Comparison of ENCODE assay signal across 17 cellular contexts in genomic region chr11:7515544-7515943, GRCh38. TPM values are rescaled to one million over a fixed set of nuclear protein-coding genes. Genes with fewer than 3 reads are reported as not detected.
A peak's percentile ranks its signal among the peaks of the same experiment; 100 is the strongest.
DNase-seq lines count a peak whose midpoint lies in the region; ATAC-seq, FAIRE-seq and TF ChIP-seq lines count a peak whose summit lies in the region.
"Had no signal": no experiment of that assay in that cellular context is flagged by ENCODE, and none has a peak within 500 bp of the region (broad histone marks: within the 10 kb centered on the region; RNA-seq: fewer than 3 reads in every experiment).

No MANE protein-coding gene starts in this region.

- peaks cover 0 to 13% (median 9%) of the 10 kb centered on the region in 7 donors for H3K27me3 ChIP-seq in spleen (replicated peaks in 1 of 7)

- no peak for DNase-seq in CD14-positive monocyte (ENCODE audit: low spot score)
- DNase-seq in GM19239 (ENCODE audit: insufficient read length, low spot score): no peak
- no peak for DNase-seq in activated naive CD8-positive, alpha-beta T cell treated with anti-CD3 and anti-CD28 coated beads, Interleukin-2, amount 50 U/mL, for 24 hours
- DNase-seq in natural killer cell: no peak
- no peak for DNase-seq in NCI-H2196 treated with DMSO at 0.1 percent for 48 hours (lab: John Stamatoyannopoulos, UW; ENCODE audit: unreplicated experiment)
- DNase-seq in spleen: no peak
- DNase-seq: activated CD4-positive, alpha-beta T cell treated with anti-CD3 and anti-CD28 coated beads for 36 hours; activated T-cell treated with anti-CD3 and anti-CD28 coated beads, Interleukin-2, amount 50 U/mL, for 1 hour; HFFc6; NCI-H1694; NCI-H510A treated with DMSO at 0.1 percent for 48 hours; nucleus accumbens had no signal

- TF ChIP-seq POLR2A in spleen (IDR thresholded peaks at IDR 0.05): no peak

- H3K36me3 ChIP-seq in spleen: no peaks in the 10 kb centered on the region

- H3K9me3 Mint-ChIP-seq in CD14-positive monocyte: peaks cover 0 to 8% (median 0%) of the 10 kb centered on the region in 7 donors
- H3K9me3 Mint-ChIP-seq in activated naive CD8-positive, alpha-beta T cell treated with anti-CD3 and anti-CD28 coated beads, Interleukin-2, amount 50 U/mL, for 24 hours: no peaks in the 10 kb centered on the region
- no peaks in the 10 kb centered on the region for H3K9me3 Mint-ChIP-seq in natural killer cell
- H3K9me3 Mint-ChIP-seq: HFFc6 had no signal

- H3K36me3 Mint-ChIP-seq in CD14-positive monocyte: peaks cover 11 to 34% of the 10 kb centered on the region in 2 donors
- peaks cover 3% of the 10 kb centered on the region for H3K36me3 Mint-ChIP-seq in activated naive CD8-positive, alpha-beta T cell treated with anti-CD3 and anti-CD28 coated beads, Interleukin-2, amount 50 U/mL, for 24 hours (ENCODE audit: low read depth)
- H3K36me3 Mint-ChIP-seq in natural killer cell: no peaks in the 10 kb centered on the region

- H3K4me3 Mint-ChIP-seq in CD14-positive monocyte: peak overlapping the region; percentile 58 to 75
- H3K4me3 Mint-ChIP-seq in activated naive CD8-positive, alpha-beta T cell treated with anti-CD3 and anti-CD28 coated beads, Interleukin-2, amount 50 U/mL, for 24 hours: peak overlapping the region; percentile 89
- H3K4me3 Mint-ChIP-seq in natural killer cell: peak overlapping the region; percentile 13

- H3K27me3 Mint-ChIP-seq in CD14-positive monocyte (ENCODE audit: low read depth in 3 of 3) (peaks cover 0 to 9% (median 6%) of the 10 kb centered on the region in 3 donors), natural killer cell (ENCODE audit: low read depth in 2 of 2) (no peaks in the 10 kb centered on the region)
- H3K27me3 Mint-ChIP-seq in activated naive CD8-positive, alpha-beta T cell treated with anti-CD3 and anti-CD28 coated beads, Interleukin-2, amount 50 U/mL, for 24 hours: peaks cover 3% of the 10 kb centered on the region

- intact Hi-C loops in CD14-positive monocyte (cut with micrococcal nuclease) (loop anchor here (10.0 kb wide), 3 partner anchors 59 to 79 kb away; no protein-coding TSS in a partner anchor), natural killer cell (cut with micrococcal nuclease) (loop anchor here (10.0 kb wide), 1 partner anchor 469 kb away; the partner anchor contains the start of gene EIF3F), spleen (cut with DNase I; ENCODE audit: low total_unique reads) (no loop called here)

- peak overlapping the region in 1 of 8 donors; percentile 87 for H3K4me3 ChIP-seq in spleen

- peaks cover 60% of the 10 kb centered on the region for H3K4me1 Mint-ChIP-seq in CD14-positive monocyte
- H3K4me1 Mint-ChIP-seq in activated naive CD8-positive, alpha-beta T cell treated with anti-CD3 and anti-CD28 coated beads, Interleukin-2, amount 50 U/mL, for 24 hours: peaks cover 56% of the 10 kb centered on the region
- H3K4me1 Mint-ChIP-seq in natural killer cell: peaks cover 12 to 48% of the 10 kb centered on the region in 2 donors

- peak overlapping the region in 2 of 8 donors; percentile 25 to 94 for H3K27ac ChIP-seq in spleen
- H3K27ac ChIP-seq: KMS-11 had no signal

- no peaks in the 10 kb centered on the region for H3K9me3 ChIP-seq in spleen

- H3K27ac Mint-ChIP-seq in CD14-positive monocyte (peak overlapping the region in 1 of 7 donors; percentile 3), natural killer cell (no peak overlapping the region)
- H3K27ac Mint-ChIP-seq in activated naive CD8-positive, alpha-beta T cell treated with anti-CD3 and anti-CD28 coated beads, Interleukin-2, amount 50 U/mL, for 24 hours: no peak overlapping the region
- H3K27ac Mint-ChIP-seq: HFFc6 had no signal

- peak; percentile 11 for FAIRE-seq in GM19239 (lab: Jason Lieb, UNC)

- peaks cover 22 to 76% (median 49%) of the 10 kb centered on the region in 6 donors for H3K4me1 ChIP-seq in spleen

- TF ChIP-seq CTCF in CD14-positive monocyte (IDR thresholded peaks at IDR 0.05) (no peak), natural killer cell (IDR thresholded peaks at IDR 0.05) (no peak), spleen (IDR thresholded peaks at IDR 0.05 in 8 of 11, conservative IDR thresholded peaks at IDR 0.05 in 3 of 11) (no peak)

- ATAC-seq in activated naive CD8-positive, alpha-beta T cell treated with anti-CD3 and anti-CD28 coated beads, Interleukin-2, amount 50 U/mL, for 24 hours: no peak
- ATAC-seq in natural killer cell: no peak
- no peak for ATAC-seq in HG03159 (IDR thresholded peaks at IDR 0.05; ENCODE audit: unreplicated experiment)
- no peak for ATAC-seq in GM21723 (IDR thresholded peaks at IDR 0.05; ENCODE audit: unreplicated experiment)
- ATAC-seq: activated CD4-positive, alpha-beta T cell treated with anti-CD3 and anti-CD28 coated beads for 36 hours had no signal

RNA-seq across cellular contexts. Expression of gene PPFIBP2, which starts 1.7 kb away (rescaled TPM):
- polyA plus RNA-seq in CD14-positive monocyte (1 to 10 TPM; 5.9 to 8.6 TPM), spleen (10 to 100 TPM; 17.2 to 25.0 (median 18.1) TPM)
- total RNA-seq in natural killer cell (10 to 100 TPM; 15.1 to 23.7 (median 23.1) TPM), spleen (10 to 100 TPM; 28.2 to 75.1 (median 41.4) TPM)

RNA-seq across cellular contexts. Expression of gene OLFML1, which starts 30.2 kb away (rescaled TPM):
- under 1 TPM; 0.11 to 0.17 TPM for polyA plus RNA-seq in CD14-positive monocyte
- not detected for total RNA-seq in natural killer cell
- total RNA-seq in spleen: 10 to 100 TPM in 5 of 7 donors, 1 to 10 TPM in 2; 2.6 to 23.8 (median 10.7) TPM
- 1 to 10 TPM; 2.6 to 3.1 (median 2.7) TPM for polyA plus RNA-seq in spleen
- total RNA-seq: activated CD4-positive, alpha-beta T cell treated with anti-CD3 and anti-CD28 coated beads for 36 hours; RPMI7951; T-helper 2 cell treated with Interferon-gamma antibody and Interleukin-4, amounts not matched to agents 100 ng/mL and 5 ng/mL, for 36 hours had no signal

Comparison
In these comparisons a context has a peak if more than half of its experiments do, and no peak if none do; other contexts are left out.
1. H3K4me3 Mint-ChIP-seq: peak in every context shown above with its lines; median percentile 89 in activated naive CD8-positive, alpha-beta T cell treated with anti-CD3 and anti-CD28 coated beads, Interleukin-2, amount 50 U/mL, for 24 hours; 66 in CD14-positive monocyte; 13 in natural killer cell.